In genomic region chr1:27668808-27669723, GRCh38 we compare ENCODE assay signal across 8 cellular contexts. TPM values are rescaled to one million over a fixed set of nuclear protein-coding genes. Genes with fewer than 3 reads are reported as not detected.
DNase-seq lines count a peak whose midpoint lies in the region; ATAC-seq and TF ChIP-seq lines count a peak whose summit lies in the region.

No MANE protein-coding gene starts in this region.

- peak overlapping the region; percentile 55 for H3K4me3 Mint-ChIP-seq in GM23338

- H3K4me1 ChIP-seq in GM23338 (ENCODE audit: insufficient read depth) (no peaks in the 10 kb centered on the region; the same call in 1 of the 2 replicates), muscle layer of duodenum (ENCODE audit: control insufficient read depth in 1 of 2, insufficient read depth in 2 of 2, low read length in 2 of 2) (peaks cover 7 to 25% of the 10 kb centered on the region in 2 donors)

- no peaks in the 10 kb centered on the region for H3K9me2 ChIP-seq in GM23338 (ENCODE audit: insufficient read depth)

- H2AFZ ChIP-seq in GM23338, result peak overlapping the region; percentile 100

- H3F3A ChIP-seq in GM23338 (replicated peaks; ENCODE audit: low read depth), result peaks cover 10% of the 10 kb centered on the region; the same call in 1 of the 2 replicates

- no peaks in the 10 kb centered on the region for H3K9me3 ChIP-seq in muscle layer of duodenum (ENCODE audit: control insufficient read depth in 1 of 2, low read length in 2 of 2)

- H3K4me3 ChIP-seq in GM23338 (peak overlapping the region; percentile 51), muscle layer of duodenum (ENCODE audit: low read depth in 1 of 2, low read length in 2 of 2) (peak overlapping the region; percentile 61 to 72)

- peaks cover 16% of the 10 kb centered on the region; the same call in 2 of the 3 replicates for H3K4me1 Mint-ChIP-seq in GM23338

- H3K27ac Mint-ChIP-seq in GM23338, result no peak overlapping the region

- ATAC-seq in GM23338, result peak; percentile 75

- H4K20me1 ChIP-seq in GM23338 (replicated peaks; ENCODE audit: insufficient read depth), result no peaks in the 10 kb centered on the region

- H3K27me3 Mint-ChIP-seq in GM23338 (ENCODE audit: insufficient read depth, low read depth, poor library complexity), result peaks cover 7% of the 10 kb centered on the region

- no peaks in the 10 kb centered on the region for H3K36me3 ChIP-seq in GM23338 (ENCODE audit: insufficient read depth)
- H3K36me3 ChIP-seq in muscle layer of duodenum (ENCODE audit: control insufficient read depth in 1 of 2, insufficient read depth in 2 of 2, low read length in 2 of 2), result peaks cover 0 to 2% of the 10 kb centered on the region in 2 donors

- no peak overlapping the region for H3K27ac ChIP-seq in GM23338 (ENCODE audit: low read depth)
- no peak overlapping the region for H3K27ac ChIP-seq in muscle layer of duodenum (ENCODE audit: low read length)

- peak overlapping the region; percentile 82 for H3K4me2 ChIP-seq in GM23338

- H3K79me2 ChIP-seq in GM23338 (replicated peaks; ENCODE audit: insufficient read depth), result no peaks in the 10 kb centered on the region

- peak; percentile 41 to 53 for DNase-seq in AML-193 (lab: John Stamatoyannopoulos, UW)
- peak; percentile 79 for DNase-seq in GM23338 (ENCODE audit: low spot score)
- peak; percentile 55 for DNase-seq in NCI-H748 (lab: John Stamatoyannopoulos, UW; ENCODE audit: unreplicated experiment)
- DNase-seq in activated CD8-positive, alpha-beta memory T cell treated with anti-CD3 and anti-CD28 coated beads, Interleukin-2, amount 50 U/mL, for 24 hours (ENCODE audit: extremely low read depth), result peak; percentile 67
- peak; percentile 76 for DNase-seq in epidermal melanocyte (ENCODE audit: insufficient read length, low spot score)
- peak; percentile 73 to 79 for DNase-seq in stimulated activated CD8-positive, alpha-beta memory T cell treated with anti-CD3 and anti-CD28 coated beads, Interleukin-7, amount 100 ng/mL, for 1 hour (ENCODE audit: low read depth in 2 of 2)
- no peak for DNase-seq in A172 (ENCODE audit: low spot score)

- H3K27me3 ChIP-seq in GM23338 (ENCODE audit: insufficient read depth), result peaks cover 11% of the 10 kb centered on the region
- no peaks in the 10 kb centered on the region for H3K27me3 ChIP-seq in muscle layer of duodenum (ENCODE audit: low read depth, low read length)

- TF ChIP-seq CTCF in GM23338 (conservative IDR thresholded peaks at IDR 0.05; ENCODE audit: low read depth in 2 of 2), result peak; percentile 70 to 93

- no peaks in the 10 kb centered on the region for H3K9me3 Mint-ChIP-seq in GM23338

- H3K36me3 Mint-ChIP-seq in GM23338 (ENCODE audit: low read depth), result no peaks in the 10 kb centered on the region

TF ChIP-seq in GM23338, 12 proteins besides CTCF, POLR2A, EP300 and RAD21:
- peak; percentile 61; the same call in 1 of the 2 replicates for TF ChIP-seq CREB1 (CRISPR knock-in tag; IDR thresholded peaks at IDR 0.05; ENCODE audit: low read depth)
- TF ChIP-seq POLR2AphosphoS5 (IDR thresholded peaks at IDR 0.05; ENCODE audit: low read depth), result no peak

RNA-seq across cellular contexts. Expression of gene IFI6, which starts 2.9 kb away (rescaled TPM):
- total RNA-seq in GM23338 (2014; rRNA removed; shearing (Covaris generic)), result 6.3 and 9.4 TPM in 2 replicates
- polyA plus RNA-seq in GM23338 (2016; fragmentation: Nextera tagmentation; extraction: Ambion mirVana), result 15.6 and 16.0 TPM in 2 replicates
- total RNA-seq in A172 (2014; rRNA removed; shearing (Covaris generic)), result 24.9 and 32.0 TPM in 2 replicates

RNA-seq across cellular contexts. Expression of gene FGR, which starts 34.1 kb away (rescaled TPM):
- 0.16 and 0.56 TPM in 2 replicates for total RNA-seq in GM23338 (2014; rRNA removed; shearing (Covaris generic))
- polyA plus RNA-seq in GM23338 (2016; fragmentation: Nextera tagmentation; extraction: Ambion mirVana), result 0.42 and 0.53 TPM in 2 replicates
- total RNA-seq in A172 (2014; rRNA removed; shearing (Covaris generic)), result not detected in 2 replicates

RNA-seq across cellular contexts. Expression of gene FAM76A, which starts 56.7 kb away (rescaled TPM):
- 12.5 and 22.6 TPM in 2 replicates for total RNA-seq in GM23338 (2014; rRNA removed; shearing (Covaris generic))
- polyA plus RNA-seq in GM23338 (2016; fragmentation: Nextera tagmentation; extraction: Ambion mirVana), result 12.7 and 13.8 TPM in 2 replicates
- 8.6 and 9.4 TPM in 2 replicates for total RNA-seq in A172 (2014; rRNA removed; shearing (Covaris generic))
